8 cellular contexts compared by ENCODE assay signal in the genomic region with DNA sequence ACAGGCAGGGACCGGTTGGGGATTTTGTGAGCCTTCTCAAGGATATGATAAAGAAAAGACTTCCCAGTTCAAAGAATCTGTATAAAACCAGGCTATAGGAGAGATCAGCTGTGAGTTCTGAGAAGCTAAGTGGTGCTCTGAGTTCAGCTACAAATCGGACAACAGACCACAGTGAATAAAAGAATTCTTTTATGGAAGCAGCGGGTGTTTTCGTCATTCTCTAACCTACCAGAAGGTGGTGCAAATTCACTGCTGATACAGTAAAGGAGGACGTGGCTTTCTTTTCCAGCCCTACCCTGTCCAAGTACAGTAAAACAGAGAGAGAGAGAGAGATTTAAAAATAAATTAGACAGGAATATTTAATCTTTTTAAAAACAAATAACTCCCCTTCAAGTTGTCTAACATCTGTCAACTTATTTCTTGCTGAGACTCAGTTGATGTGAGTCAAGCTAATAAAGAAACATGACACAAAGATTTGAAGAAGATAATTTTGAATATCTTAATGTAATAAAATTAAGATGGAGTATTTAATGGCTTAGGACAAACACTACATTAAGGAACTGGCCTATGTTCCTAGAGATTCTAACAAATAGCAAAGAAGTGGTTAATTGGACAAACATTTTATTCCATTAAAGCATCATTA.
A peak's percentile ranks its signal among the peaks of the same experiment; 100 is the strongest.
DNase-seq lines count a peak whose midpoint lies in the region; ATAC-seq, FAIRE-seq and TF ChIP-seq lines count a peak whose summit lies in the region.

No MANE protein-coding gene starts in this region.

- H3K4me3 ChIP-seq in AG04449 (ENCODE audit: low read depth, low read length): no peak overlapping the region
- H3K4me3 ChIP-seq in HFF-Myc (replicated peaks; ENCODE audit: low read depth, low read length): no peak overlapping the region
- H3K4me3 ChIP-seq in lower lobe of right lung: no peak overlapping the region

- FAIRE-seq in urothelium cell line (lab: Jason Lieb, UNC): no peak

- in situ Hi-C loops in SK-MEL-5 (cut with HindIII; ENCODE audit: low pct_unique_long_range_greater_than_20kb, low sequenced_read_pairs): no loop called here

- H3K36me3 ChIP-seq in lower lobe of right lung: no peaks in the 10 kb centered on the region

- H3K4me1 ChIP-seq in lower lobe of right lung: peaks cover 18% of the 10 kb centered on the region

- H3K27me3 ChIP-seq in lower lobe of right lung (ENCODE audit: low read depth): peaks cover 79% of the 10 kb centered on the region

- intact Hi-C loops in lower lobe of right lung (cut with DNase I): loop anchor here (10.0 kb wide), 1 partner anchor 633 kb away; no protein-coding TSS in a partner anchor

- POLR2A ChIA-PET in AG04449 (lab: Yijun Ruan, JAX): no interaction called here

- peak; percentile 79 to 86 for ATAC-seq in lower lobe of right lung

- H3K9me3 ChIP-seq in lower lobe of right lung: no peaks in the 10 kb centered on the region

- TF ChIP-seq CTCF in AG04449 (IDR thresholded peaks at IDR 0.05; ENCODE audit: insufficient read depth, low read length, missing control alignments) (peak; percentile 69), GM10266 (IDR thresholded peaks at IDR 0.05; ENCODE audit: control insufficient read depth, insufficient read depth, low read depth, missing control alignments) (peak; percentile 82), HFF-Myc (IDR thresholded peaks at IDR 0.05; ENCODE audit: low read depth, low read length, missing control alignments) (peak; percentile 69), lower lobe of right lung (IDR thresholded peaks at IDR 0.05) (peak; percentile 69)

- CTCF ChIA-PET in AG04449 (lab: Yijun Ruan, JAX): interaction anchor here (0.6 to 4.3 kb wide), 65 partner anchors 11 to 659 kb away, joined by 3 to 116 read pairs (median 4); a partner anchor contains a TSS

- no peak overlapping the region for H3K27ac ChIP-seq in lower lobe of right lung

- DNase-seq in AG04449 (ENCODE audit: low read depth, low spot score) (peak; percentile 53), GM10266 (ENCODE audit: extremely low spot score) (peak; percentile 59), HFF-Myc (ENCODE audit: extremely low read depth, low read depth) (peak; percentile 61), NAMALWA (ENCODE audit: low spot score) (peak; percentile 75), SK-MEL-5 (ENCODE audit: low read depth, low spot score) (peak; percentile 80), dedifferentiated amniotic fluid mesenchymal stem cell (ENCODE audit: extremely low spot score) (peak; percentile 82), lower lobe of right lung (no peak), urothelium cell line (ENCODE audit: low spot score) (peak; percentile 76)
